ENCODE assay signal across 30 cellular contexts in genomic region chr13:51943721-51944120, GRCh38.
DNase-seq lines count a peak whose midpoint lies in the region; ATAC-seq lines count a peak whose summit lies in the region.
"Had no signal": no experiment of that assay in that cellular context is flagged by ENCODE, and none has a peak within 500 bp of the region (broad histone marks: within the 10 kb centered on the region; RNA-seq: fewer than 3 reads in every experiment).

No MANE protein-coding gene starts in this region.

- peak overlapping the region; percentile 63 for H3K27ac Mint-ChIP-seq in activated T-helper 17 cell treated with anti-CD3 and anti-CD28 coated beads, Interleukin-2, amount 50 U/mL, for 72 hours
- H3K27ac Mint-ChIP-seq: CD8-positive, alpha-beta T cell; HFFc6 had no signal

- peak overlapping the region; percentile 73 for H3K4me3 Mint-ChIP-seq in activated T-helper 17 cell treated with anti-CD3 and anti-CD28 coated beads, Interleukin-2, amount 50 U/mL, for 72 hours
- H3K4me3 Mint-ChIP-seq: CD8-positive, alpha-beta T cell; HFFc6 had no signal

- H3K9me3 Mint-ChIP-seq in activated T-helper 17 cell treated with anti-CD3 and anti-CD28 coated beads, Interleukin-2, amount 50 U/mL, for 72 hours: no peaks in the 10 kb centered on the region
- H3K9me3 Mint-ChIP-seq: CD8-positive, alpha-beta T cell; HFFc6 had no signal

- DNase-seq in activated effector memory CD4-positive, alpha-beta T cell treated with anti-CD3 and anti-CD28 coated beads, Interleukin-2, amount 50 U/mL, for 16 hours: peak; percentile 22
- no peak for DNase-seq in activated effector memory CD4-positive, alpha-beta T cell treated with Interleukin-2 at 50 U/mL for 16 hours
- DNase-seq in LoVo (ENCODE audit: low spot score) (peak; percentile 18), DMS153 treated with DMSO at 0.1 percent for 48 hours (lab: John Stamatoyannopoulos, UW; ENCODE audit: unreplicated experiment) (no peak), NCI-H1436 (lab: John Stamatoyannopoulos, UW) (no peak)
- DNase-seq: 8988T; ACHN; BE2C; CD8-positive, alpha-beta T cell; DMS 273 treated with DMSO at 0.1 percent for 48 hours; DMS79 treated with DMSO at 0.1 percent for 48 hours; GF-D8; GOT3; HFFc6; IMR-90; KG1; NCI-H1048; NCI-H1417 treated with DMSO at 0.1 percent for 48 hours; NCI-H187; NCI-H2081 treated with DMSO at 0.1 percent for 48 hours; NCI-H2171; NCI-H226; NCI-H510A treated with DMSO at 0.1 percent for 48 hours; NCI-H748 treated with DMSO at 0.1 percent for 48 hours; PC-3; SJCRH30 had no signal

- H3K4me1 Mint-ChIP-seq in activated T-helper 17 cell treated with anti-CD3 and anti-CD28 coated beads, Interleukin-2, amount 50 U/mL, for 72 hours: peaks cover 35% of the 10 kb centered on the region

- no peaks in the 10 kb centered on the region for H3K36me3 Mint-ChIP-seq in activated T-helper 17 cell treated with anti-CD3 and anti-CD28 coated beads, Interleukin-2, amount 50 U/mL, for 72 hours (ENCODE audit: low read depth)
- H3K36me3 Mint-ChIP-seq: CD8-positive, alpha-beta T cell had no signal

- H3K27me3 Mint-ChIP-seq in activated T-helper 17 cell treated with anti-CD3 and anti-CD28 coated beads, Interleukin-2, amount 50 U/mL, for 72 hours: no peaks in the 10 kb centered on the region

- ATAC-seq in activated T-helper 17 cell treated with anti-CD3 and anti-CD28 coated beads, Interleukin-2, amount 50 U/mL, for 72 hours (replicated peaks): no peak
- no peak for ATAC-seq in HG02642 (IDR thresholded peaks at IDR 0.05; ENCODE audit: poor library complexity, unreplicated experiment)
- ATAC-seq: CD8-positive, alpha-beta T cell; PC-3; Right ventricle myocardium inferior; SK-N-SH treated with all-trans-retinoic acid at 6 μM for 48 hours had no signal

Comparison
In these comparisons a context has a peak if more than half of its experiments do, and no peak if none do; other contexts are left out.
1. DNase-seq: peak in activated effector memory CD4-positive, alpha-beta T cell treated with anti-CD3 and anti-CD28 coated beads, Interleukin-2, amount 50 U/mL, for 16 hours (single experiment) and LoVo (single experiment); none in activated effector memory CD4-positive, alpha-beta T cell treated with Interleukin-2 at 50 U/mL for 16 hours (single experiment), DMS153 treated with DMSO at 0.1 percent for 48 hours (single experiment) and NCI-H1436 (single experiment).